In the genomic region with DNA sequence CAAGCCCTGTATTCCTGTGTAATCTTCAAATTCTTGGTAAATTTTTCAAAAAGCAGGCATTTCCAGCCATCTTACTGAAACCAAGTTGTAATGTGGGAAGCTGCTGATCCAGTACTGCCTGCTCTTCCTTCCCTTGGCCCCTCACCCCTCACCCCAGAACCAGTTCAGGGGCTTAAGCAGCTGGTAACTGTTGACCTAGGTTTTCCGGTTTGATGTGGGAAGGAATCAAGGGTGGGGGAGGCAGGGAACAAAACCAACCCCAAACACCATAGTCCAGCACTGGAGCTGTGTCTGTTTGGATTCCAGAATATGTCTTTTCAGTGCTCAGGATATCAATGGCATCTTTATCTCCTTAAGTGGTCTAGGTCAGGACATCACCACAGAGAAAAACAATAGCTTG, we compare ENCODE assay signal across 29 cellular contexts.
"Had no signal": no experiment of that assay in that cellular context is flagged by ENCODE, and none has a peak within 500 bp of the region (broad histone marks: within the 10 kb centered on the region; RNA-seq: fewer than 3 reads in every experiment).

No MANE protein-coding gene starts in this region.

- H3K4me1 Mint-ChIP-seq: activated naive CD8-positive, alpha-beta T cell treated with anti-CD3 and anti-CD28 coated beads, Interleukin-2, amount 50 U/mL, for 24 hours; brain had no signal

- H3K27ac ChIP-seq: cardiac muscle cell, KMS-11, Peyer's patch, RWPE1, SJCRH30 had no signal

- H3K27me3 ChIP-seq: cardiac muscle cell, MG63, Peyer's patch, SJCRH30 had no signal

- H3K4me1 ChIP-seq: Peyer's patch, SJCRH30 had no signal

- H3K9ac ChIP-seq: KMS-11, SK-N-SH had no signal

- H3K9me3 ChIP-seq: MG63, Peyer's patch, SJCRH30, SK-N-SH had no signal

- DNase-seq: activated CD4-positive, alpha-beta T cell treated with anti-CD3 and anti-CD28 coated beads for 4 hours; activated CD4-positive, alpha-beta T cell treated with anti-CD3 and anti-CD28 coated beads, Interleukin-2, amount 50 U/mL, for 48 hours; activated CD8-positive, alpha-beta memory T cell treated with anti-CD3 and anti-CD28 coated beads, Interleukin-2, amount 10 ng/mL, durations not matched to agents 7 days and 5 days; activated effector memory CD4-positive, alpha-beta T cell treated with anti-CD3 and anti-CD28 coated beads, Interleukin-2, amount 50 U/mL, for 16 hours; activated naive CD4-positive, alpha-beta T cell treated with Interleukin-2 at 50 U/mL for 16 hours; activated naive CD8-positive, alpha-beta T cell treated with anti-CD3 and anti-CD28 coated beads, Interleukin-2, amount 50 U/mL, for 24 hours; activated T-cell treated with anti-CD3 and anti-CD28 coated beads, Interleukin-2, amount 50 U/mL, for 24 hours; amniotic stem cell; MG63; NCI-H1105; NCI-H1436; NCI-H1694 treated with DMSO at 0.1 percent for 48 hours; NCI-H2081; NCI-H446; NCI-H524; Peyer's patch; Right ventricle myocardium superior; SJCRH30; SK-N-SH; SW 1271 had no signal

- H3K4me3 ChIP-seq: cardiac muscle cell, MG63, Peyer's patch, SJCRH30 had no signal

- H3K4me3 Mint-ChIP-seq: activated CD8-positive, alpha-beta memory T cell treated with anti-CD3 and anti-CD28 coated beads, Interleukin-2, amount 10 ng/mL, durations not matched to agents 7 days and 5 days; activated naive CD8-positive, alpha-beta T cell treated with anti-CD3 and anti-CD28 coated beads, Interleukin-2, amount 50 U/mL, for 24 hours; activated T-cell treated with anti-CD3 and anti-CD28 coated beads, Interleukin-2, amount 50 U/mL, for 24 hours; brain; IgD-negative memory B cell; T-helper 2 cell treated with Interferon-gamma antibody and Interleukin-4, amounts not matched to agents 5 μg/mL and 100 μg/mL, for 36 hours had no signal

- H3K27me3 Mint-ChIP-seq: activated CD8-positive, alpha-beta memory T cell treated with anti-CD3 and anti-CD28 coated beads, Interleukin-2, amount 10 ng/mL, durations not matched to agents 7 days and 5 days; activated naive CD8-positive, alpha-beta T cell treated with anti-CD3 and anti-CD28 coated beads, Interleukin-2, amount 50 U/mL, for 24 hours; activated T-cell treated with anti-CD3 and anti-CD28 coated beads, Interleukin-2, amount 50 U/mL, for 24 hours; brain; IgD-negative memory B cell had no signal

- H3K27ac Mint-ChIP-seq: activated CD8-positive, alpha-beta memory T cell treated with anti-CD3 and anti-CD28 coated beads, Interleukin-2, amount 10 ng/mL, durations not matched to agents 7 days and 5 days; activated naive CD4-positive, alpha-beta T cell treated with anti-CD3 and anti-CD28 coated beads, Interleukin-2, amount 50 U/mL, for 72 hours; activated naive CD8-positive, alpha-beta T cell treated with anti-CD3 and anti-CD28 coated beads, Interleukin-2, amount 50 U/mL, for 24 hours; activated T-cell treated with anti-CD3 and anti-CD28 coated beads, Interleukin-2, amount 50 U/mL, for 24 hours; IgD-negative memory B cell; T-helper 2 cell treated with Interferon-gamma antibody and Interleukin-4, amounts not matched to agents 5 μg/mL and 100 μg/mL, for 36 hours had no signal

- H3K9me3 Mint-ChIP-seq: activated naive CD4-positive, alpha-beta T cell treated with anti-CD3 and anti-CD28 coated beads, Interleukin-2, amount 50 U/mL, for 72 hours; activated naive CD8-positive, alpha-beta T cell treated with anti-CD3 and anti-CD28 coated beads, Interleukin-2, amount 50 U/mL, for 24 hours; activated T-cell treated with anti-CD3 and anti-CD28 coated beads, Interleukin-2, amount 50 U/mL, for 24 hours; brain; IgD-negative memory B cell; T-helper 2 cell treated with Interferon-gamma antibody and Interleukin-4, amounts not matched to agents 5 μg/mL and 100 μg/mL, for 36 hours had no signal

- ATAC-seq: activated CD4-positive, CD25-positive, alpha-beta regulatory T cell treated with anti-CD3 and anti-CD28 coated beads, Interleukin-2, amount 50 U/mL, for 24 hours; activated CD8-positive, alpha-beta memory T cell treated with anti-CD3 and anti-CD28 coated beads, Interleukin-2, amount 10 ng/mL, durations not matched to agents 7 days and 5 days; activated naive CD4-positive, alpha-beta T cell treated with anti-CD3 and anti-CD28 coated beads, Interleukin-2, amount 50 U/mL, for 72 hours; activated naive CD8-positive, alpha-beta T cell treated with anti-CD3 and anti-CD28 coated beads, Interleukin-2, amount 50 U/mL, for 24 hours had no signal

- H3K4me2 ChIP-seq: KMS-11, SK-N-SH had no signal

- FAIRE-seq: astrocyte had no signal
